26 cellular contexts compared by ENCODE assay signal in genomic region chr19:50573741-50574461, GRCh38. TPM values are rescaled to one million over a fixed set of nuclear protein-coding genes. Genes with fewer than 3 reads are reported as not detected.
"Had no signal": no experiment of that assay in that cellular context is flagged by ENCODE, and none has a peak within 500 bp of the region (broad histone marks: within the 10 kb centered on the region; RNA-seq: fewer than 3 reads in every experiment).

No MANE protein-coding gene starts in this region.

- H3K36me3 ChIP-seq: adrenal gland, MG63 had no signal

- H3K27ac ChIP-seq: adrenal gland, coronary artery, SK-N-MC had no signal

- H3K9me3 ChIP-seq: adrenal gland, MG63 had no signal

- H3K4me1 ChIP-seq: adrenal gland had no signal

- ATAC-seq: activated CD8-positive, alpha-beta memory T cell treated with anti-CD3 and anti-CD28 coated beads, Interleukin-2, amount 10 ng/mL, durations not matched to agents 7 days and 5 days; activated T-cell treated with anti-CD3 and anti-CD28 coated beads, Interleukin-2, amount 50 U/mL, for 4 hours; T-cell had no signal

- H3K27me3 ChIP-seq: adrenal gland had no signal

- H3K4me3 ChIP-seq: adrenal gland, coronary artery, MG63, SK-N-MC had no signal

- DNase-seq: activated B cell treated with CpG ODN at 0.5 μM for 24 hours; activated CD4-positive, alpha-beta T cell treated with anti-CD3 and anti-CD28 coated beads for 1 hour; activated CD4-positive, alpha-beta T cell treated with anti-CD3 and anti-CD28 coated beads, Interleukin-2, amount 10 ng/mL, durations not matched to agents 24 days and 14 days; activated CD4-positive, alpha-beta T cell treated with anti-CD3 and anti-CD28 coated beads, Interleukin-2, amount 50 U/mL, for 48 hours; activated CD8-positive, alpha-beta memory T cell treated with anti-CD3 and anti-CD28 coated beads, Interleukin-2, amount 10 ng/mL, durations not matched to agents 7 days and 5 days; activated effector memory CD4-positive, alpha-beta T cell treated with anti-CD3 and anti-CD28 coated beads, Interleukin-2, amount 50 U/mL, for 16 hours; activated naive CD4-positive, alpha-beta T cell treated with Interleukin-2 at 50 U/mL for 16 hours; activated naive CD8-positive, alpha-beta T cell treated with anti-CD3 and anti-CD28 coated beads, Interleukin-2, amount 10 ng/mL, durations not matched to agents 7 days and 5 days; activated T-cell treated with anti-CD3 and anti-CD28 coated beads, Interleukin-2, amount 50 U/mL, for 4 hours; adrenal gland; anterior cingulate cortex; MG63; NCI-H1105; NCI-H1436; NCI-H1694 treated with DMSO at 0.1 percent for 48 hours; NCI-H2029 treated with DMSO at 0.1 percent for 48 hours; NCI-H345; NCI-H510A; NCI-H526 treated with DMSO at 0.1 percent for 48 hours; NCI-H82; T-cell; T-helper 2 cell; T1000 had no signal

RNA-seq across cellular contexts. Expression of gene LRRC4B, which starts 5.7 kb away (rescaled TPM):
- total RNA-seq: activated B cell treated with CpG ODN at 0.5 μM for 24 hours; activated CD8-positive, alpha-beta memory T cell treated with anti-CD3 and anti-CD28 coated beads, Interleukin-2, amount 10 ng/mL, durations not matched to agents 7 days and 5 days; activated naive CD8-positive, alpha-beta T cell treated with anti-CD3 and anti-CD28 coated beads, Interleukin-2, amount 10 ng/mL, durations not matched to agents 7 days and 5 days; activated T-cell treated with anti-CD3 and anti-CD28 coated beads, Interleukin-2, amount 50 U/mL, for 4 hours; RPMI7951; T-cell had no signal
